In the genomic region with DNA sequence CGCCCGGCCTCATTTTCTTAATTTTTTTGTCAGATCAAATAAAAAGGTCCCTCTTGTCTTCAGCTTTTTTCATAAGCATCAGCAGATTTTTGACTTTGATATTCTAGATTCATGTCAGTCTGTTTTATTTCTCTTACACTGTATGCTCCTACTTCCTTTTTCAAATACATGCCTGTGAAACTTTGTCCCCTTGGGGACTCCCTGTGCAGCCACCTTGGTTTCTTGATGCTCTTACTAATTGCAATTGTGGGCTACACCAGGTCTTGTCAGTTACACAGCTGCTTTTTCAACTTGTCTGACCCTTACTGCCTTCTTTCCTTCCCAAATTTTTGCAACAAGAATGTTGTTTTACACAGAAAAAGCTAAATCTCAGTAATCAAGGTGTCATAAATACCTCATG, we compare ENCODE assay signal across 9 cellular contexts.
"Had no signal": no experiment of that assay in that cellular context is flagged by ENCODE, and none has a peak within 500 bp of the region (broad histone marks: within the 10 kb centered on the region; RNA-seq: fewer than 3 reads in every experiment).

No MANE protein-coding gene starts in this region.

- H3K27ac ChIP-seq: GM23248 had no signal

- ATAC-seq: HCT116, K562 had no signal

- DNase-seq: GM23248, GOT3, H7, KG1 had no signal

- H2AFZ ChIP-seq: GM23248 had no signal

- H3K4me3 Mint-ChIP-seq: HFFc6 had no signal

- H3K36me3 ChIP-seq: HAP-1 had no signal

- H3K9ac ChIP-seq: GM23248 had no signal

- H3K4me3 ChIP-seq: GM23248, HAP-1, K562 had no signal

- H3K4me1 ChIP-seq: HAP-1 had no signal

- FAIRE-seq: HTR-8/SVneo, K562 had no signal

- H3K9me3 ChIP-seq: HAP-1 had no signal
